1 cellular context compared by ENCODE assay signal in genomic region chr1:224644553-224645154, GRCh38.
TF ChIP-seq lines count a peak whose summit lies in the region.

No MANE protein-coding gene starts in this region.

TF ChIP-seq in H1, 55 proteins besides CTCF, POLR2A, EP300 and RAD21:
- TF ChIP-seq ATF2 (IDR thresholded peaks at IDR 0.05; ENCODE audit: low read length) (0 out of 2 replicates have a peak, but pooled peaks have one; percentile 36), EZH2 (IDR thresholded peaks at IDR 0.05; ENCODE audit: low read depth, low read length, severe bottlenecking) (no peak)
TF ChIP-seq in H1: peak in this region for 1.
